In the genomic region with DNA sequence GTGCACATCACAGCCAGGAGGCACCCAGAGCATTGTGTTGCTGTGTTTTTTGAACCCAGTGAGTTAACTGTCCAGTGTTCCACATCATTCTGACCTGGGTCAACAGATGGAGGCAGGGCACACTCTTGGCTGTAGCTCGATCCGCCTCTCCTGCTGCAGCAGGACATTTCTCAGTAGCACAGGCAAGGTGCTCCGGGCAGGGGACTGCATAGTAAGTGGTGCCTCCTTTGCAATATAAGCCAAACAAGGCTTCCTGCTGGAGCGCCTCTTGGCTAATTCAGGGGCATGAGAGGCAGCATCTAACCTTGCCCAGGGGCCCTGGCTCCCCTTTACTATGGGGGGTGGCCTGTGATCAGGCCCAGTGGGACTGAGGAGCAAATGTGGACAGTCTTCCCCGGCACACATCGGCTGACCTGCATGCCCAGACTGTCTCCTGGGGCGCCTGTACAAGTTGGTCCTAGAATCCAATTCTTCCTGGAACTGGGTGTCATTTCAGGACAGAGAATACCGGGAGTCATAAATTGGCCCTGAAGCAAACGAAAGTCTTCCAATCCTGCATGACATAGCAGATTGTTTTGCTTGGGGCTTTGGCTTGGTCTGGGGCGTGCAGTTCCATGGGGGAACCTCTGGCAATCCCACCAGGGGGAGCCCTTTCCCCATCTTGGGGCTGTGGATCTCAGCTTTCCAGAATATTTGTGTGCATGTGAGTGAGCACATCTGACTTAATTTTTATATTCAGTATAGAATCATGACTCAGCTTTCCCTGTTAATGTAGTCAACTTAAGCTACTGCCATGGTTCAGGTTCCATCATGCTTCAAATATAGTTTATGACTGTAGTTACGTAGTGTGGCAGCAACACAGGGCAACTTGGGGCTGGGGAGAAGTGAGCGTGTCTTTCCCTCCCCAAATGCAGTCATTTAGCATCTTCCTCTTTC, we compare ENCODE assay signal across 1 cellular context.
A peak's percentile ranks its signal among the peaks of the same experiment; 100 is the strongest.
TF ChIP-seq lines count a peak whose summit lies in the region.

No MANE protein-coding gene starts in this region.

TF ChIP-seq in SK-N-SH, 30 proteins besides CTCF, POLR2A, EP300 and RAD21 (continued from another document):
- TF ChIP-seq CHD2 (IDR thresholded peaks at IDR 0.05; ENCODE audit: low read length, partially characterized antibody): peak; percentile 31
